Comparison of ENCODE assay signal across 1 cellular context in genomic region chr4:38132843-38133662, GRCh38.
TF ChIP-seq lines count a peak whose summit lies in the region.

No MANE protein-coding gene starts in this region.

TF ChIP-seq in GM12878, 131 proteins besides CTCF, POLR2A, EP300 and RAD21 (continued from another document):
- TF ChIP-seq ZBTB4 (CRISPR knock-in tag; IDR thresholded peaks at IDR 0.05), result 0 out of 2 replicates have a peak, but pooled peaks have one; percentile 32
- TF ChIP-seq CEBPZ (IDR thresholded peaks at IDR 0.05; ENCODE audit: low read depth, low read length), result no peak
- TF ChIP-seq NFYA (IDR thresholded peaks at IDR 0.05; ENCODE audit: borderline replicate concordance, low read depth, low read length), result no peak
- no peak for TF ChIP-seq IRF3 (IDR thresholded peaks at IDR 0.05)
- no peak for TF ChIP-seq ESRRA (IDR thresholded peaks at IDR 0.05; ENCODE audit: low read length)
- no peak for TF ChIP-seq SKIL (IDR thresholded peaks at IDR 0.05; ENCODE audit: low read depth, poor library complexity, severe bottlenecking)
- TF ChIP-seq CHD1 (IDR thresholded peaks at IDR 0.05; ENCODE audit: low read depth, low read length), result no peak
- no peak for TF ChIP-seq MTA3 (IDR thresholded peaks at IDR 0.05; ENCODE audit: borderline replicate concordance, low read length)
- no peak for TF ChIP-seq SREBF1 (IDR thresholded peaks at IDR 0.05; ENCODE audit: low read length)
- TF ChIP-seq SP1 (IDR thresholded peaks at IDR 0.05; ENCODE audit: low read depth, low read length), result no peak
- TF ChIP-seq KAT2A (conservative IDR thresholded peaks at IDR 0.05; ENCODE audit: control insufficient read depth, low read depth, low read length), result no peak
- TF ChIP-seq MLLT1 (IDR thresholded peaks at IDR 0.05), result no peak; the same call in 1 of the 2 replicates
- TF ChIP-seq BHLHE40 (IDR thresholded peaks at IDR 0.05; ENCODE audit: borderline replicate concordance in 1 of 2, low read depth in 2 of 2, low read length in 1 of 2), result no peak
- TF ChIP-seq SIN3A (IDR thresholded peaks at IDR 0.05; ENCODE audit: low read depth, low read length), result no peak
- TF ChIP-seq ZNF592 (IDR thresholded peaks at IDR 0.05), result no peak
- TF ChIP-seq ZNF24 (IDR thresholded peaks at IDR 0.05), result no peak
- no peak for TF ChIP-seq BMI1 (IDR thresholded peaks at IDR 0.05; ENCODE audit: borderline replicate concordance)
- no peak for TF ChIP-seq SUZ12 (IDR thresholded peaks at IDR 0.05; ENCODE audit: unreplicated experiment)
- peak; percentile 28; the same call in 1 of the 2 replicates for TF ChIP-seq PAX5 (IDR thresholded peaks at IDR 0.05; ENCODE audit: borderline replicate concordance, low read depth, low read length)
- no peak for TF ChIP-seq RUNX3 (IDR thresholded peaks at IDR 0.05; ENCODE audit: low read length)
- TF ChIP-seq RCOR1 (conservative IDR thresholded peaks at IDR 0.05; ENCODE audit: low read depth, low read length), result no peak
- TF ChIP-seq NFXL1 (IDR thresholded peaks at IDR 0.05; ENCODE audit: borderline replicate concordance), result no peak
- TF ChIP-seq BCL11A (IDR thresholded peaks at IDR 0.05; ENCODE audit: low read depth, low read length), result peak; percentile 22; the same call in 1 of the 2 replicates
- TF ChIP-seq ZNF622 (IDR thresholded peaks at IDR 0.05), result no peak
- no peak for TF ChIP-seq NBN (IDR thresholded peaks at IDR 0.05)
- TF ChIP-seq ZNF687 (IDR thresholded peaks at IDR 0.05), result peak; percentile 61; the same call in 1 of the 2 replicates
- no peak for TF ChIP-seq IRF5 (IDR thresholded peaks at IDR 0.05; ENCODE audit: borderline replicate concordance)
- TF ChIP-seq YY1 (IDR thresholded peaks at IDR 0.05; ENCODE audit: low read depth, low read length), result no peak
- no peak for TF ChIP-seq ASH2L (IDR thresholded peaks at IDR 0.05; ENCODE audit: borderline replicate concordance, low read depth)
- no peak for TF ChIP-seq ZNF207 (IDR thresholded peaks at IDR 0.05; ENCODE audit: borderline replicate concordance)
- TF ChIP-seq LARP7 (IDR thresholded peaks at IDR 0.05), result no peak
- no peak for TF ChIP-seq ATF2 (IDR thresholded peaks at IDR 0.05; ENCODE audit: low read length)
- TF ChIP-seq JUNB (IDR thresholded peaks at IDR 0.05), result no peak
